ENCODE assay signal across 8 cellular contexts in genomic region chr12:107093547-107094448, GRCh38. TPM values are rescaled to one million over a fixed set of nuclear protein-coding genes. Genes with fewer than 3 reads are reported as not detected.
DNase-seq lines count a peak whose midpoint lies in the region; ATAC-seq and TF ChIP-seq lines count a peak whose summit lies in the region.

CRY1 (minus strand) TSS chr12:107093549; CDS start chr12:107092961, 588 bp downstream.

- H3K9ac ChIP-seq in trophoblast cell (ENCODE audit: low read length), result peak within 1 kb of the TSS; percentile 86

- DNase-seq in GM06990 (ENCODE audit: extremely low read depth, insufficient read length), result peak; percentile 95
- DNase-seq in NCI-H1436 treated with DMSO at 0.1 percent for 48 hours (lab: John Stamatoyannopoulos, UW), result peak; percentile 69
- DNase-seq in amniotic epithelial cell (ENCODE audit: low read depth), result peak; percentile 90
- DNase-seq in heart right ventricle, result peak; percentile 96
- DNase-seq in trophoblast cell, result peak; percentile 95 to 99
- peak; percentile 92 to 94 for DNase-seq in tibial nerve (ENCODE audit: low spot score in 2 of 2)

- peaks cover 6% of the 10 kb centered on the region for H3K9me3 Mint-ChIP-seq in T-helper 1 cell treated with Interleukin-12 subunit alpha and Interleukin-12 subunit beta and Interleukin-4 antibody, amounts not matched to agents 30 μg/mL and 1 μg/mL, for 36 hours

- H4K91ac ChIP-seq in trophoblast cell (ENCODE audit: low read depth, low read length), result peak within 1 kb of the TSS; percentile 61

- H3K79me2 ChIP-seq in trophoblast cell (ENCODE audit: control insufficient read depth, insufficient read depth, low read length, poor library complexity), result peaks cover 5% of the 10 kb centered on the region

- H2BK12ac ChIP-seq in trophoblast cell (ENCODE audit: low read length), result no peak within 1 kb of the TSS

- H3K23ac ChIP-seq in trophoblast cell (ENCODE audit: low read length), result no peak within 1 kb of the TSS

- TF ChIP-seq CTCF in GM06990 (IDR thresholded peaks at IDR 0.05; ENCODE audit: insufficient read depth, low read length, poor library complexity, severe bottlenecking), result no peak
- peak in 1 of 9 donors; percentile 8 for TF ChIP-seq CTCF in heart right ventricle (IDR thresholded peaks at IDR 0.05)
- TF ChIP-seq CTCF in tibial nerve (IDR thresholded peaks at IDR 0.05), result no peak

- intact Hi-C loops in heart right ventricle (cut with DNase I), result loop anchor here in 9 of 10 donors (2.0 to 10.0 kb wide), 8 partner anchors 61 to 139 kb away; partner anchors contain the start of genes MTERF2 (in 6 of the 9) and TMEM263 (in 6 of the 9)

- peak within 1 kb of the TSS; percentile 61 for H4K12ac ChIP-seq in trophoblast cell (ENCODE audit: low read depth, low read length)

- WGBS in heart right ventricle, 2 donors, result 1% methylated on average over 63 to 64 of the region's 64 CpGs
- WGBS in trophoblast cell (ENCODE audit: extremely low coverage, insufficient coverage, insufficient read length), result no CpG with 5 or more reads among the region's 64 CpGs
- 0 to 3% methylated on average over 22 to 52 of the region's 64 CpGs for WGBS in tibial nerve, 2 donors

- H3K36me3 Mint-ChIP-seq in T-helper 1 cell treated with Interleukin-12 subunit alpha and Interleukin-12 subunit beta and Interleukin-4 antibody, amounts not matched to agents 30 μg/mL and 1 μg/mL, for 36 hours (ENCODE audit: low read depth), result no peaks in the 10 kb centered on the region

- H4K8ac ChIP-seq in trophoblast cell (ENCODE audit: low read depth, low read length), result peak within 1 kb of the TSS; percentile 79

- H3K18ac ChIP-seq in trophoblast cell (ENCODE audit: low read length), result peak within 1 kb of the TSS; percentile 80

- H3K27ac Mint-ChIP-seq in T-helper 1 cell treated with Interleukin-12 subunit alpha and Interleukin-12 subunit beta and Interleukin-4 antibody, amounts not matched to agents 30 μg/mL and 1 μg/mL, for 36 hours, result peak within 1 kb of the TSS; percentile 36

- ATAC-seq in HG02678 (IDR thresholded peaks at IDR 0.05; ENCODE audit: unreplicated experiment) (peak; percentile 89), heart right ventricle (peak; percentile 95 to 98 (median 97))

- no peaks in the 10 kb centered on the region for H3K36me3 ChIP-seq in GM06990 (ENCODE audit: control insufficient read depth, insufficient read depth, low read length)
- no peaks in the 10 kb centered on the region for H3K36me3 ChIP-seq in heart right ventricle
- no peaks in the 10 kb centered on the region for H3K36me3 ChIP-seq in trophoblast cell (ENCODE audit: control insufficient read depth in 1 of 2, insufficient read depth in 2 of 2, low read length in 2 of 2)
- H3K36me3 ChIP-seq in tibial nerve, result no peaks in the 10 kb centered on the region

- H3K27me3 Mint-ChIP-seq in T-helper 1 cell treated with Interleukin-12 subunit alpha and Interleukin-12 subunit beta and Interleukin-4 antibody, amounts not matched to agents 30 μg/mL and 1 μg/mL, for 36 hours (ENCODE audit: low read depth), result peaks cover 15% of the 10 kb centered on the region

- peaks cover 12% of the 10 kb centered on the region for H3K79me1 ChIP-seq in trophoblast cell (ENCODE audit: low read length)

- peak within 1 kb of the TSS; percentile 92 to 98 (median 94) for H3K27ac ChIP-seq in heart right ventricle
- peak within 1 kb of the TSS; percentile 87 for H3K27ac ChIP-seq in trophoblast cell (ENCODE audit: low read depth, low read length)
- H3K27ac ChIP-seq in tibial nerve, result peak within 1 kb of the TSS; percentile 93 to 100 (median 98)

- peaks cover 3% of the 10 kb centered on the region for H3K4me1 Mint-ChIP-seq in T-helper 1 cell treated with Interleukin-12 subunit alpha and Interleukin-12 subunit beta and Interleukin-4 antibody, amounts not matched to agents 30 μg/mL and 1 μg/mL, for 36 hours (ENCODE audit: low read depth)

- H3K9me3 ChIP-seq in heart right ventricle (peaks cover 0 to 6% (median 0%) of the 10 kb centered on the region in 11 donors), trophoblast cell (ENCODE audit: insufficient read depth, low read depth, low read length) (peaks cover 2% of the 10 kb centered on the region), tibial nerve (no peaks in the 10 kb centered on the region)

- H3K4me3 Mint-ChIP-seq in T-helper 1 cell treated with Interleukin-12 subunit alpha and Interleukin-12 subunit beta and Interleukin-4 antibody, amounts not matched to agents 30 μg/mL and 1 μg/mL, for 36 hours, result no peak within 1 kb of the TSS

- H3K27me3 ChIP-seq in GM06990 (replicated peaks; ENCODE audit: control insufficient read depth, insufficient read depth, low read length), result no peaks in the 10 kb centered on the region; the same call in 1 of the 2 replicates
- H3K27me3 ChIP-seq in heart right ventricle, result no peaks in the 10 kb centered on the region
- H3K27me3 ChIP-seq in trophoblast cell (ENCODE audit: insufficient read depth, low read length), result no peaks in the 10 kb centered on the region
- H3K27me3 ChIP-seq in tibial nerve, result no peaks in the 10 kb centered on the region

- H2BK120ac ChIP-seq in trophoblast cell (ENCODE audit: insufficient read depth, low read length, poor library complexity), result peak within 1 kb of the TSS; percentile 62

- H3K4me2 ChIP-seq in trophoblast cell (ENCODE audit: low read length), result peak within 1 kb of the TSS; percentile 99

- H2AFZ ChIP-seq in trophoblast cell (ENCODE audit: insufficient read depth, low read length, poor library complexity), result peak within 1 kb of the TSS; percentile 95

- peak within 1 kb of the TSS; percentile 38 for H3K14ac ChIP-seq in trophoblast cell (ENCODE audit: low read length)

- H3K4me3 ChIP-seq in GM06990 (replicated peaks; ENCODE audit: low read depth, low read length) (peak within 1 kb of the TSS; percentile 62), heart right ventricle (peak within 1 kb of the TSS; percentile 69 to 93 (median 86)), trophoblast cell (ENCODE audit: low read depth, low read length) (peak within 1 kb of the TSS; percentile 86), tibial nerve (peak within 1 kb of the TSS; percentile 71 to 99 (median 87))

- peak; percentile 86 to 90 for TF ChIP-seq EP300 in tibial nerve (IDR thresholded peaks at IDR 0.05)

- H3K4me1 ChIP-seq in heart right ventricle, result peaks cover 0 to 31% (median 26%) of the 10 kb centered on the region in 9 donors
- H3K4me1 ChIP-seq in trophoblast cell (ENCODE audit: control insufficient read depth in 1 of 2, insufficient read depth in 2 of 2, low read length in 2 of 2), result peaks cover 0 to 2% of the 10 kb centered on the region in 2 experiments
- peaks cover 0 to 36% (median 14%) of the 10 kb centered on the region in 4 donors for H3K4me1 ChIP-seq in tibial nerve

- peak in 1 of 2 donors; percentile 16 for TF ChIP-seq POLR2A in tibial nerve (IDR thresholded peaks at IDR 0.05)

- peak within 1 kb of the TSS; percentile 41 for H3K4ac ChIP-seq in trophoblast cell (ENCODE audit: low read depth, low read length)

- H2BK5ac ChIP-seq in trophoblast cell (ENCODE audit: low read depth, low read length, poor library complexity), result peak within 1 kb of the TSS; percentile 81

- H2AK5ac ChIP-seq in trophoblast cell (ENCODE audit: low read length), result no peak within 1 kb of the TSS

RNA-seq across cellular contexts. Expression of gene CRY1, which starts in this region (rescaled TPM):
- total RNA-seq in heart right ventricle (10 to 100 TPM in 7 of 10 donors, 1 to 10 TPM in 3; 6.5 to 18.7 (median 11.0) TPM), tibial nerve (10 to 100 TPM; 16.3 to 36.3 (median 24.4) TPM)
- polyA plus RNA-seq in heart right ventricle, result 1 to 10 TPM; 5.1 to 10.0 TPM
- 14.8 and 16.0 TPM in 2 replicates for polyA plus RNA-seq in trophoblast cell (2013)

Comparison
In these comparisons a context has a peak if more than half of its experiments do, and no peak if none do; other contexts are left out.
1. Peak in every context shown above with its lines: DNase-seq, ATAC-seq, H3K4me3 ChIP-seq and H3K27ac ChIP-seq.